In genomic region chr2:213065583-213066444, GRCh38 we compare ENCODE assay signal across 7 cellular contexts.
DNase-seq lines count a peak whose midpoint lies in the region; ATAC-seq, FAIRE-seq and TF ChIP-seq lines count a peak whose summit lies in the region.

No MANE protein-coding gene starts in this region.

- no peaks in the 10 kb centered on the region for H3K9me3 ChIP-seq in SU-DHL-6 (ENCODE audit: insufficient read depth, low read length)
- H3K9me3 ChIP-seq in small intestine (ENCODE audit: control insufficient read depth, low read depth): no peaks in the 10 kb centered on the region

- H3K36me3 ChIP-seq in SU-DHL-6 (ENCODE audit: low read length): no peaks in the 10 kb centered on the region
- no peaks in the 10 kb centered on the region for H3K36me3 ChIP-seq in small intestine (ENCODE audit: control insufficient read depth in 2 of 2, insufficient read depth in 2 of 2, low read length in 2 of 2)

- no peak overlapping the region for H3K27ac ChIP-seq in SU-DHL-6 (ENCODE audit: low read depth, low read length)
- H3K27ac ChIP-seq in small intestine (ENCODE audit: low read depth in 1 of 2, low read length in 1 of 2): no peak overlapping the region

- H3K4me3 ChIP-seq in SU-DHL-6 (ENCODE audit: insufficient read depth, low read length, poor library complexity, severe bottlenecking) (no peak overlapping the region), small intestine (ENCODE audit: low read depth in 1 of 2, low read length in 2 of 2) (no peak overlapping the region)

- no peaks in the 10 kb centered on the region for H3K27me3 ChIP-seq in SU-DHL-6 (ENCODE audit: low read length)
- H3K27me3 ChIP-seq in small intestine (ENCODE audit: control insufficient read depth in 2 of 2, insufficient read depth in 2 of 2, low read length in 2 of 2): no peaks in the 10 kb centered on the region

- peaks cover 8% of the 10 kb centered on the region for H4K20me1 ChIP-seq in SU-DHL-6 (ENCODE audit: low read depth, low read length)

- H3K4me2 ChIP-seq in SU-DHL-6 (ENCODE audit: low read depth, low read length, poor library complexity, severe bottlenecking): peak overlapping the region; percentile 2

- H3K79me2 ChIP-seq in SU-DHL-6 (ENCODE audit: insufficient read depth, low read length): peaks cover 91% of the 10 kb centered on the region

- H3K9ac ChIP-seq in SU-DHL-6 (ENCODE audit: low read length): peak overlapping the region; percentile 5; the same call in 1 of the 2 replicates

- WGBS in small intestine, 3 donors: 23 to 29% (median 25%) methylated on average over 8 of the region's 8 CpGs

- DNase-seq in GM18507 (ENCODE audit: extremely low spot score, insufficient read length, low read depth) (no peak), glomerular visceral epithelial cell (ENCODE audit: extremely low spot score) (peak; percentile 9), small intestine (peak; percentile 15)
- no peak for DNase-seq in stimulated activated CD4-positive, alpha-beta T cell treated with anti-CD3 and anti-CD28 coated beads, Interleukin-4, amount 100 ng/mL, for 24 hours
- DNase-seq in activated effector memory CD4-positive, alpha-beta T cell treated with anti-CD3 and anti-CD28 coated beads, Interleukin-2, amount 50 U/mL, for 16 hours: no peak

- FAIRE-seq in GM18507 (lab: Jason Lieb, UNC) (peak; percentile 76), small intestine (lab: Jason Lieb, UNC) (no peak)

- peaks cover 3% of the 10 kb centered on the region; the same call in 1 of the 2 replicates for H3F3A ChIP-seq in SU-DHL-6 (ENCODE audit: insufficient read depth)

- H3K4me1 ChIP-seq in small intestine (ENCODE audit: control insufficient read depth in 2 of 2, insufficient read depth in 1 of 2, low read depth in 1 of 2, low read length in 1 of 2): peaks cover 0 to 4% of the 10 kb centered on the region in 2 donors

- ATAC-seq in HG03064 (IDR thresholded peaks at IDR 0.05; ENCODE audit: low read depth, unreplicated experiment): peak; percentile 41

- H2AFZ ChIP-seq in SU-DHL-6 (ENCODE audit: low read depth, low read length, severe bottlenecking): no peak overlapping the region

- no peaks in the 10 kb centered on the region for H3K9me2 ChIP-seq in SU-DHL-6 (replicated peaks; ENCODE audit: insufficient read depth, low read length)

- TF ChIP-seq CTCF in SU-DHL-6 (IDR thresholded peaks at IDR 0.05; ENCODE audit: insufficient read depth, low read length, poor library complexity, severe bottlenecking): no peak

Comparison
In these comparisons a context has a peak if more than half of its experiments do, and no peak if none do; other contexts are left out.
1. DNase-seq: peak in glomerular visceral epithelial cell (single experiment) and small intestine (single experiment); none in GM18507 (single experiment), stimulated activated CD4-positive, alpha-beta T cell treated with anti-CD3 and anti-CD28 coated beads, Interleukin-4, amount 100 ng/mL, for 24 hours (single experiment) and activated effector memory CD4-positive, alpha-beta T cell treated with anti-CD3 and anti-CD28 coated beads, Interleukin-2, amount 50 U/mL, for 16 hours (single experiment).